16 cellular contexts compared by ENCODE assay signal in the genomic region with DNA sequence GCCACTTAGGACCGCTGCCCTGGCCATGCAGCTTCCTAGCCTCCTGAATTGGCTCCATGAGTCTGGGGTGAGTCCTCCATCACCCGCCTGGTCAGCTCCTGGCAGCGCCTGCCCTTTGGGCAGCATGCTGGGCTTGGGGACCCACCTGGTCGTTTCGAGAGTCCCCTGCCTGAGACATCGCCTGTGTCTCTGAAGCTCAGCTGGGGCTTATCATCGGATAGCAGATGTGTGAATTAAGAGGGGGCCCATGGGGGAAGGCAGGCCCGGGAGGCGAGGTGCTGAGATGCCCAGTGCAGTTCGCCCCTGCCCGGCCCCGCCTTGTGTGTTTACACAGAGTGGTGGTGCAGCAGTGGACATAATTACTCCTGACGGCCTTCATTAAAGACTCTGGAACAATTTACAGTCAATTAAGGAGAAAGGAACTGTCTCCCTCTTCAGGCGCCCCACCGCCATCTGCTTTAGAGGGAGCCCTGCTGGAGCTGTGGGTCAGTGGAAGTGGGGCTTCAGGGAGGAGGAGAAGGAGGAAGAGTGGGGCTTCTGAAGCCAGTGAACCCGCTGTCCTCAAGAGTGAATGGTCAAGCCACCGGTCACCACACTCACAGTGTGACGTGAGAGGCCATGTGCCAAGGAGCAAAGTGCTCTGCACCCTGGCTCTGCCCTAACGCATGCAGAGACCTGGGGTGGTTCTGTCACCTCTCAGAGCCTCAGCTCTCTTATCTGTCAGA.
DNase-seq lines count a peak whose midpoint lies in the region; ATAC-seq, FAIRE-seq and TF ChIP-seq lines count a peak whose summit lies in the region.
"Had no signal": no experiment of that assay in that cellular context is flagged by ENCODE, and none has a peak within 500 bp of the region (broad histone marks: within the 10 kb centered on the region; RNA-seq: fewer than 3 reads in every experiment).

No MANE protein-coding gene starts in this region.

- peak; percentile 94 for ATAC-seq in left lobe of liver
- ATAC-seq: CD8-positive, alpha-beta T cell; HCT116 had no signal

- no peak for TF ChIP-seq CTCF in D721Med (IDR thresholded peaks at IDR 0.05; ENCODE audit: insufficient read depth, missing control alignments)
- TF ChIP-seq CTCF in GM20000 (IDR thresholded peaks at IDR 0.05; ENCODE audit: extremely low read depth, missing control alignments) = no peak
- TF ChIP-seq CTCF in GM10266 (IDR thresholded peaks at IDR 0.05; ENCODE audit: control insufficient read depth, insufficient read depth, low read depth, missing control alignments) = no peak

- DNase-seq in D721Med (ENCODE audit: insufficient read length, low spot score) (peak; percentile 68), NCI-H1417 treated with DMSO at 0.1 percent for 48 hours (lab: John Stamatoyannopoulos, UW) (peak; percentile 8), NCI-H82 (lab: John Stamatoyannopoulos, UW) (peak; percentile 80), left lobe of liver (ENCODE audit: low spot score) (peak; percentile 92), NCI-H446 (lab: John Stamatoyannopoulos, UW) (no peak), RPMI8226 (no peak), GM20000 (ENCODE audit: low spot score) (no peak), GM10266 (ENCODE audit: extremely low spot score) (no peak)
- DNase-seq: CD8-positive, alpha-beta T cell; GOT3; NCI-H1105; NCI-H187 treated with DMSO at 0.1 percent for 48 hours; NCI-H345; PC-9; SJCRH30 had no signal

- no peak for FAIRE-seq in D721Med (lab: Jason Lieb, UNC)

Comparison
In these comparisons a context has a peak if more than half of its experiments do, and no peak if none do; other contexts are left out.
1. DNase-seq: peak in D721Med (single experiment), NCI-H1417 treated with DMSO at 0.1 percent for 48 hours (single experiment), NCI-H82 (single experiment) and left lobe of liver (single experiment); none in NCI-H446 (0 of 2), RPMI8226 (single experiment), GM20000 (single experiment) and GM10266 (single experiment).